Comparison of ENCODE assay signal across 9 cellular contexts in genomic region chr22:40728731-40729189, GRCh38. TPM values are rescaled to one million over a fixed set of nuclear protein-coding genes. Genes with fewer than 3 reads are reported as not detected.
A peak's percentile ranks its signal among the peaks of the same experiment; 100 is the strongest.
DNase-seq lines count a peak whose midpoint lies in the region; ATAC-seq, FAIRE-seq and TF ChIP-seq lines count a peak whose summit lies in the region.
"Had no signal": no experiment of that assay in that cellular context is flagged by ENCODE, and none has a peak within 500 bp of the region (broad histone marks: within the 10 kb centered on the region; RNA-seq: fewer than 3 reads in every experiment).

No MANE protein-coding gene starts in this region.

- FAIRE-seq in D721Med (lab: Jason Lieb, UNC), result no peak
- FAIRE-seq: G401.6 had no signal

- H3K27ac ChIP-seq in CD4-positive, CD25-positive, alpha-beta regulatory T cell (ENCODE audit: insufficient read depth, low read length, poor library complexity, severe bottlenecking), result peak overlapping the region; percentile 72
- H3K27ac ChIP-seq in RWPE1 (peak overlapping the region; percentile 60), caudate nucleus (ENCODE audit: low read depth, low read length) (no peak overlapping the region)
- peak overlapping the region; percentile 80 for H3K27ac ChIP-seq in naive thymus-derived CD4-positive, alpha-beta T cell (ENCODE audit: low read depth, low read length)

- H3K4me3 ChIP-seq in CD4-positive, CD25-positive, alpha-beta regulatory T cell (ENCODE audit: low read depth, low read length), result peak overlapping the region; percentile 19
- H3K4me3 ChIP-seq in naive thymus-derived CD4-positive, alpha-beta T cell (ENCODE audit: low read length), result peak overlapping the region; percentile 40

- no peaks in the 10 kb centered on the region for H3K27me3 Mint-ChIP-seq in CD4-positive, CD25-positive, alpha-beta regulatory T cell
- H3K27me3 Mint-ChIP-seq in activated naive CD4-positive, alpha-beta T cell treated with anti-CD3 and anti-CD28 coated beads for 36 hours (ENCODE audit: low read depth), result no peaks in the 10 kb centered on the region
- H3K27me3 Mint-ChIP-seq in naive thymus-derived CD4-positive, alpha-beta T cell, result peaks cover 0 to under 1% (median 0%) of the 10 kb centered on the region in 5 donors

- peak overlapping the region; percentile 93 to 94 (median 94) for H3K27ac Mint-ChIP-seq in CD4-positive, CD25-positive, alpha-beta regulatory T cell
- peak overlapping the region; percentile 82 for H3K27ac Mint-ChIP-seq in activated naive CD4-positive, alpha-beta T cell treated with anti-CD3 and anti-CD28 coated beads for 36 hours
- peak overlapping the region; percentile 86 to 99 (median 98) for H3K27ac Mint-ChIP-seq in naive thymus-derived CD4-positive, alpha-beta T cell

- POLR2A ChIA-PET in RWPE1 (lab: Yijun Ruan, JAX; ENCODE audit: low non-redundant PET), result no interaction called here
- POLR2A ChIA-PET in naive thymus-derived CD4-positive, alpha-beta T cell (lab: Charles Lee), result interaction anchor here (0.6 to 3.0 kb wide), 14 partner anchors 10 to 1409 kb away, joined by 3 to 11 read pairs (median 4); partner anchors contain the start of gene RPL3
- POLR2A ChIA-PET in HEK293T (lab: Yijun Ruan, JAX), result no interaction called here

- peak overlapping the region; percentile 0 to 83 (median 79) for H3K4me3 Mint-ChIP-seq in CD4-positive, CD25-positive, alpha-beta regulatory T cell
- peak overlapping the region; percentile 63 for H3K4me3 Mint-ChIP-seq in activated naive CD4-positive, alpha-beta T cell treated with anti-CD3 and anti-CD28 coated beads for 36 hours
- H3K4me3 Mint-ChIP-seq in naive thymus-derived CD4-positive, alpha-beta T cell, result peak overlapping the region; percentile 61 to 81 (median 67)

- CTCF ChIA-PET in RWPE1 (lab: Yijun Ruan, JAX) (interaction anchor here (0.7 kb wide), 1 partner anchor 46 kb away, joined by 5 read pairs; no protein-coding TSS in a partner anchor), HEK293T (lab: Yijun Ruan, JAX) (interaction anchor here (0.5 kb wide), 1 partner anchor 17 kb away, joined by 3 read pairs; no protein-coding TSS in a partner anchor)
- CTCF ChIA-PET in activated naive CD4-positive, alpha-beta T cell treated with anti-CD3 and anti-CD28 coated beads for 36 hours (lab: Charles Lee), result interaction anchor here (0.6 to 1.9 kb wide), 3 partner anchors 18 to 88 kb away, joined by 4 to 8 read pairs (median 5); no protein-coding TSS in a partner anchor
- CTCF ChIA-PET in naive thymus-derived CD4-positive, alpha-beta T cell (lab: Charles Lee), result interaction anchor here (0.9 to 1.7 kb wide), 7 partner anchors 10 to 49 kb away, joined by 3 to 8 read pairs (median 4); partner anchors contain the start of gene MCHR1

- intact Hi-C loops in activated naive CD4-positive, alpha-beta T cell treated with anti-CD3 and anti-CD28 coated beads for 36 hours (cut with micrococcal nuclease), result loop anchor here (5.0 kb wide), 3 partner anchors 34 to 89 kb away; partner anchors contain the start of gene SLC25A17
- intact Hi-C loops in naive thymus-derived CD4-positive, alpha-beta T cell (cut with micrococcal nuclease), result loop anchor here (1.0 to 5.0 kb wide), 4 partner anchors 17 to 90 kb away; partner anchors contain the start of gene SLC25A17 (in 1 of the 2)

- ATAC-seq in CD4-positive, CD25-positive, alpha-beta regulatory T cell (ENCODE audit: low read depth in 2 of 2), result peak; percentile 62 to 69
- peak; percentile 75 for ATAC-seq in naive thymus-derived CD4-positive, alpha-beta T cell

- H3K36me3 ChIP-seq in CD4-positive, CD25-positive, alpha-beta regulatory T cell (ENCODE audit: control insufficient read depth, insufficient read depth, low read length), result no peaks in the 10 kb centered on the region
- no peaks in the 10 kb centered on the region for H3K36me3 ChIP-seq in naive thymus-derived CD4-positive, alpha-beta T cell (ENCODE audit: control insufficient read depth in 2 of 3, insufficient read depth in 3 of 3, low read length in 3 of 3)

- H3K4me1 Mint-ChIP-seq in CD4-positive, CD25-positive, alpha-beta regulatory T cell, result peaks cover 21 to 66% (median 34%) of the 10 kb centered on the region in 4 donors
- H3K4me1 Mint-ChIP-seq in activated naive CD4-positive, alpha-beta T cell treated with anti-CD3 and anti-CD28 coated beads for 36 hours (ENCODE audit: low read depth), result peaks cover 45% of the 10 kb centered on the region
- peaks cover 37 to 66% (median 54%) of the 10 kb centered on the region in 7 donors for H3K4me1 Mint-ChIP-seq in naive thymus-derived CD4-positive, alpha-beta T cell

- peaks cover 63% of the 10 kb centered on the region for H3K4me1 ChIP-seq in CD4-positive, CD25-positive, alpha-beta regulatory T cell (ENCODE audit: control insufficient read depth, insufficient read depth, low read length, poor library complexity, severe bottlenecking)
- H3K4me1 ChIP-seq in naive thymus-derived CD4-positive, alpha-beta T cell (ENCODE audit: control insufficient read depth in 2 of 2, insufficient read depth in 2 of 2, low read length in 2 of 2), result peaks cover 42 to 62% of the 10 kb centered on the region in 2 donors

- peaks cover 0 to 3% (median 0%) of the 10 kb centered on the region in 7 donors for H3K9me3 Mint-ChIP-seq in CD4-positive, CD25-positive, alpha-beta regulatory T cell
- no peaks in the 10 kb centered on the region for H3K9me3 Mint-ChIP-seq in activated naive CD4-positive, alpha-beta T cell treated with anti-CD3 and anti-CD28 coated beads for 36 hours
- no peaks in the 10 kb centered on the region for H3K9me3 Mint-ChIP-seq in naive thymus-derived CD4-positive, alpha-beta T cell

- no peaks in the 10 kb centered on the region for H3K27me3 ChIP-seq in CD4-positive, CD25-positive, alpha-beta regulatory T cell (ENCODE audit: control insufficient read depth, insufficient read depth, low read length)
- no peaks in the 10 kb centered on the region for H3K27me3 ChIP-seq in naive thymus-derived CD4-positive, alpha-beta T cell (ENCODE audit: control insufficient read depth in 2 of 2, insufficient read depth in 2 of 2, low read length in 2 of 2)

- H3K9me3 ChIP-seq in CD4-positive, CD25-positive, alpha-beta regulatory T cell (ENCODE audit: control insufficient read depth in 2 of 2, low read length in 2 of 2), result no peaks in the 10 kb centered on the region
- H3K9me3 ChIP-seq in naive thymus-derived CD4-positive, alpha-beta T cell (ENCODE audit: control insufficient read depth in 2 of 3, low read length in 3 of 3), result no peaks in the 10 kb centered on the region

- DNase-seq in CD4-positive, CD25-positive, alpha-beta regulatory T cell, result peak; percentile 36 to 88 (median 77)
- no peak for DNase-seq in RWPE1 (ENCODE audit: low spot score)
- DNase-seq in activated naive CD4-positive, alpha-beta T cell treated with anti-CD3 and anti-CD28 coated beads for 36 hours, result peak; percentile 80
- peak; percentile 29 to 87 (median 83) for DNase-seq in naive thymus-derived CD4-positive, alpha-beta T cell
- DNase-seq in D721Med (ENCODE audit: insufficient read length, low spot score), result no peak
- no peak for DNase-seq in HEK293T (ENCODE audit: extremely low spot score)
- DNase-seq in caudate nucleus (lab: John Stamatoyannopoulos, UW), result no peak
- DNase-seq in SHP77 (lab: John Stamatoyannopoulos, UW), result no peak

- TF ChIP-seq CTCF in RWPE1 (conservative IDR thresholded peaks at IDR 0.05; ENCODE audit: low read depth) (no peak), D721Med (IDR thresholded peaks at IDR 0.05; ENCODE audit: insufficient read depth, missing control alignments) (no peak)

- H3K36me3 Mint-ChIP-seq in CD4-positive, CD25-positive, alpha-beta regulatory T cell, result no peaks in the 10 kb centered on the region
- peaks cover 4% of the 10 kb centered on the region for H3K36me3 Mint-ChIP-seq in activated naive CD4-positive, alpha-beta T cell treated with anti-CD3 and anti-CD28 coated beads for 36 hours (ENCODE audit: low read depth)
- H3K36me3 Mint-ChIP-seq in naive thymus-derived CD4-positive, alpha-beta T cell, result peaks cover 0 to 11% (median 0%) of the 10 kb centered on the region in 5 donors

TF ChIP-seq in HEK293T, 16 proteins besides CTCF, POLR2A, EP300 and RAD21:
- TF ChIP-seq HDGF (IDR thresholded peaks at IDR 0.05; ENCODE audit: borderline replicate concordance), result no peak
- no peak for TF ChIP-seq SUZ12 (IDR thresholded peaks at IDR 0.05)
- TF ChIP-seq PKNOX1 (IDR thresholded peaks at IDR 0.05), result no peak
- TF ChIP-seq SP1 (IDR thresholded peaks at IDR 0.05), result no peak
- no peak for TF ChIP-seq TARDBP (IDR thresholded peaks at IDR 0.05)
- no peak for TF ChIP-seq L3MBTL2 (conservative IDR thresholded peaks at IDR 0.05)
- TF ChIP-seq NFRKB (IDR thresholded peaks at IDR 0.05), result no peak
- no peak for TF ChIP-seq FOXK2 (IDR thresholded peaks at IDR 0.05)
- TF ChIP-seq ELF4 (IDR thresholded peaks at IDR 0.05), result no peak
- no peak for TF ChIP-seq ARNT (IDR thresholded peaks at IDR 0.05)
- TF ChIP-seq LEF1 (IDR thresholded peaks at IDR 0.05; ENCODE audit: borderline replicate concordance), result no peak
- TF ChIP-seq BHLHE40 (IDR thresholded peaks at IDR 0.05; ENCODE audit: borderline replicate concordance), result no peak
- TF ChIP-seq FOXA1 (IDR thresholded peaks at IDR 0.05), result no peak
- no peak for TF ChIP-seq ZNF384 (IDR thresholded peaks at IDR 0.05)
- no peak for TF ChIP-seq CTBP1 (IDR thresholded peaks at IDR 0.05; ENCODE audit: borderline replicate concordance)
- TF ChIP-seq FOXM1 (IDR thresholded peaks at IDR 0.05; ENCODE audit: borderline replicate concordance), result no peak

RNA-seq across cellular contexts. Expression of gene MCHR1, which starts 49.5 kb away (rescaled TPM):
- not detected for total RNA-seq in CD4-positive, CD25-positive, alpha-beta regulatory T cell
- polyA plus RNA-seq in CD4-positive, CD25-positive, alpha-beta regulatory T cell, result not detected
- not detected for total RNA-seq in activated naive CD4-positive, alpha-beta T cell treated with anti-CD3 and anti-CD28 coated beads for 36 hours
- not detected for total RNA-seq in naive thymus-derived CD4-positive, alpha-beta T cell
- not detected for polyA plus RNA-seq in naive thymus-derived CD4-positive, alpha-beta T cell

Comparison
In these comparisons a context has a peak if more than half of its experiments do, and no peak if none do; other contexts are left out.
1. DNase-seq: peak in CD4-positive, CD25-positive, alpha-beta regulatory T cell (3 of 3), activated naive CD4-positive, alpha-beta T cell treated with anti-CD3 and anti-CD28 coated beads for 36 hours (single experiment) and naive thymus-derived CD4-positive, alpha-beta T cell (9 of 9); none in RWPE1 (single experiment), D721Med (single experiment), HEK293T (single experiment), caudate nucleus (0 of 61) and SHP77 (0 of 2).
2. Peak in every context shown above with its lines, with median percentiles within 50 percentile points of each other: H3K27ac Mint-ChIP-seq and H3K4me3 Mint-ChIP-seq.